Comparison of ENCODE assay signal across 8 cellular contexts in genomic region chr7:129952653-129953560, GRCh38. TPM values are rescaled to one million over a fixed set of nuclear protein-coding genes. Genes with fewer than 3 reads are reported as not detected.
DNase-seq lines count a peak whose midpoint lies in the region; ATAC-seq and TF ChIP-seq lines count a peak whose summit lies in the region.

Gene UBE2H, minus strand, starts transcription at chr7:129952960. Its CDS starts 405 bp downstream, at chr7:129952555.

- peaks cover 39% of the 10 kb centered on the region for H3K79me2 ChIP-seq in fibroblast of lung (ENCODE audit: control insufficient read depth, insufficient read depth, low read length)

- H3K36me3 Mint-ChIP-seq in naive thymus-derived CD8-positive, alpha-beta T cell, result peaks cover 2 to 4% (median 4%) of the 10 kb centered on the region in 3 donors
- H3K36me3 Mint-ChIP-seq in stimulated activated naive B cell treated with anti-CD40 and anti-IgM and Interleukin-4, amounts not matched to agents 10 μg/mL and 1 μg/mL and 100 μg/mL, for 72 hours, result peaks cover 4 to 5% of the 10 kb centered on the region in 2 donors

- peak within 1 kb of the TSS; percentile 84 for H3K4me2 ChIP-seq in fibroblast of lung (ENCODE audit: extremely low read depth, insufficient read depth, low read length)

- peaks cover 4 to 9% (median 6%) of the 10 kb centered on the region in 4 donors for H3K4me1 Mint-ChIP-seq in naive thymus-derived CD8-positive, alpha-beta T cell
- H3K4me1 Mint-ChIP-seq in stimulated activated naive B cell treated with anti-CD40 and anti-IgM and Interleukin-4, amounts not matched to agents 10 μg/mL and 1 μg/mL and 100 μg/mL, for 72 hours, result peaks cover 18 to 20% of the 10 kb centered on the region in 2 donors

- no peaks in the 10 kb centered on the region for H4K20me1 ChIP-seq in fibroblast of lung (ENCODE audit: control insufficient read depth, extremely low read depth, insufficient read depth, low read length)

- H3K27ac Mint-ChIP-seq in naive thymus-derived CD8-positive, alpha-beta T cell, result peak within 1 kb of the TSS in 8 of 10 donors; percentile 98 to 100 (median 99)
- peak within 1 kb of the TSS; percentile 99 for H3K27ac Mint-ChIP-seq in stimulated activated naive B cell treated with anti-CD40 and anti-IgM and Interleukin-4, amounts not matched to agents 10 μg/mL and 1 μg/mL and 100 μg/mL, for 72 hours

- peaks cover 0 to 2% (median 0%) of the 10 kb centered on the region in 5 donors for H3K27me3 Mint-ChIP-seq in naive thymus-derived CD8-positive, alpha-beta T cell
- no peaks in the 10 kb centered on the region for H3K27me3 Mint-ChIP-seq in stimulated activated naive B cell treated with anti-CD40 and anti-IgM and Interleukin-4, amounts not matched to agents 10 μg/mL and 1 μg/mL and 100 μg/mL, for 72 hours

- no peak for TF ChIP-seq CTCF in fibroblast of lung (conservative IDR thresholded peaks at IDR 0.05 in 1 of 2, IDR thresholded peaks at IDR 0.05 in 1 of 2; ENCODE audit: low read depth in 1 of 2, low read length in 2 of 2)

- POLR2A ChIA-PET in naive thymus-derived CD8-positive, alpha-beta T cell (lab: Charles Lee), result interaction anchor here (1.8 kb wide), 1 partner anchor 127 kb away, joined by 6 read pairs; no protein-coding TSS in a partner anchor

- no peaks in the 10 kb centered on the region for H3K27me3 ChIP-seq in fibroblast of lung (ENCODE audit: control insufficient read depth, insufficient read depth, low read length)

- H3K4me3 ChIP-seq in fibroblast of lung (replicated peaks in 1 of 4; ENCODE audit: control extremely low read depth in 1 of 4, insufficient read depth in 1 of 4, low read depth in 3 of 4, low read length in 4 of 4), result peak within 1 kb of the TSS; percentile 77 to 93 (median 86)

- H3K9ac ChIP-seq in fibroblast of lung (ENCODE audit: insufficient read depth, low read length), result peak within 1 kb of the TSS; percentile 89

- H3K4me3 Mint-ChIP-seq in naive thymus-derived CD8-positive, alpha-beta T cell, result peak within 1 kb of the TSS in 9 of 10 donors; percentile 94 to 100 (median 99)
- peak within 1 kb of the TSS in 1 of 2 donors; percentile 95 for H3K4me3 Mint-ChIP-seq in stimulated activated naive B cell treated with anti-CD40 and anti-IgM and Interleukin-4, amounts not matched to agents 10 μg/mL and 1 μg/mL and 100 μg/mL, for 72 hours

- no peaks in the 10 kb centered on the region for H3K36me3 ChIP-seq in fibroblast of lung (ENCODE audit: control insufficient read depth, insufficient read depth, low read length)

- no peaks in the 10 kb centered on the region for H3K9me3 ChIP-seq in fibroblast of lung (ENCODE audit: control insufficient read depth, insufficient read depth, low read depth, low read length)

- H3K27ac ChIP-seq in fibroblast of lung (ENCODE audit: insufficient read depth, low read length), result peak within 1 kb of the TSS; percentile 86

- H2AFZ ChIP-seq in fibroblast of lung (ENCODE audit: low read length), result peak within 1 kb of the TSS; percentile 61

- peaks cover 12% of the 10 kb centered on the region for H3K4me1 ChIP-seq in fibroblast of lung (ENCODE audit: control insufficient read depth, extremely low read depth, insufficient read depth, low read length)

- H3K9me3 Mint-ChIP-seq in naive thymus-derived CD8-positive, alpha-beta T cell, result peaks cover 0 to 2% (median 0%) of the 10 kb centered on the region in 9 donors
- H3K9me3 Mint-ChIP-seq in stimulated activated naive B cell treated with anti-CD40 and anti-IgM and Interleukin-4, amounts not matched to agents 10 μg/mL and 1 μg/mL and 100 μg/mL, for 72 hours, result no peaks in the 10 kb centered on the region

- DNase-seq in DMS53 (lab: John Stamatoyannopoulos, UW) (peak; percentile 97), Kasumi-1 (lab: John Stamatoyannopoulos, UW) (peak; percentile 80 to 84), RPMI7951 (ENCODE audit: low read depth) (peak; percentile 85), fibroblast of lung (ENCODE audit: low read depth in 2 of 2) (peak; percentile 86 to 90)
- peak; percentile 85 to 90 for DNase-seq in activated T-helper 1 cell treated with anti-CD3 and anti-CD28 coated beads, Interleukin-2, amount 50 U/mL, for 16 hours (ENCODE audit: low read depth in 1 of 2, low spot score in 1 of 2)
- DNase-seq in naive thymus-derived CD8-positive, alpha-beta T cell, result peak; percentile 81 to 94 (median 88)
- peak; percentile 82 for DNase-seq in stimulated activated naive B cell treated with anti-CD40 and anti-IgM and Interleukin-4, amounts not matched to agents 10 μg/mL and 1 μg/mL and 100 μg/mL, for 72 hours

- ATAC-seq in GM21737 (IDR thresholded peaks at IDR 0.05; ENCODE audit: unreplicated experiment), result peak; percentile 61
- peak; percentile 60 to 77 for ATAC-seq in naive thymus-derived CD8-positive, alpha-beta T cell
- peak; percentile 76 to 81 for ATAC-seq in stimulated activated naive B cell treated with anti-CD40 and anti-IgM and Interleukin-4, amounts not matched to agents 10 μg/mL and 1 μg/mL and 100 μg/mL, for 72 hours (replicated peaks)

RNA-seq across cellular contexts. Expression of gene UBE2H, which starts in this region (rescaled TPM):
- total RNA-seq in RPMI7951 (2014; rRNA removed; shearing (Covaris generic)), result 40.9 and 41.1 TPM in 2 replicates
- 64.2 and 102 TPM in 2 replicates for total RNA-seq in fibroblast of lung
- polyA plus RNA-seq in fibroblast of lung, result 59.3 and 76.0 TPM in 2 replicates
- 39.7 and 46.5 TPM in 2 replicates for polyA plus RNA-seq in fibroblast of lung (2012)
- 22.0 and 31.4 TPM in 2 replicates for polyA minus RNA-seq in fibroblast of lung (ENCODE audit: low replicate concordance)
- 10 to 100 TPM; 46.3 to 46.7 TPM for total RNA-seq in naive thymus-derived CD8-positive, alpha-beta T cell
- polyA plus RNA-seq in naive thymus-derived CD8-positive, alpha-beta T cell, result 10 to 100 TPM; 36.4 to 61.4 (median 52.9) TPM

Comparison
In these comparisons a context has a peak if more than half of its experiments do, and no peak if none do; other contexts are left out.
1. Peak in every context shown above with its lines: DNase-seq, ATAC-seq, H3K4me3 ChIP-seq and H3K27ac ChIP-seq.